ENCODE assay signal across 1 cellular context in genomic region chr11:86992340-86992739, GRCh38. TPM values are rescaled to one million over a fixed set of nuclear protein-coding genes. Genes with fewer than 3 reads are reported as not detected.
"Had no signal": no experiment of that assay in that cellular context is flagged by ENCODE, and none has a peak within 500 bp of the region (broad histone marks: within the 10 kb centered on the region; RNA-seq: fewer than 3 reads in every experiment).

No MANE protein-coding gene starts in this region.

RNA-seq across cellular contexts. Expression of gene FZD4, which starts 37.1 kb away (rescaled TPM):
- total RNA-seq: naive thymus-derived CD4-positive, alpha-beta T cell had no signal
- polyA plus RNA-seq: naive thymus-derived CD4-positive, alpha-beta T cell had no signal
